In genomic region chr5:59655693-59656309, GRCh38 we compare ENCODE assay signal across 15 cellular contexts.
"Had no signal": no experiment of that assay in that cellular context is flagged by ENCODE, and none has a peak within 500 bp of the region (broad histone marks: within the 10 kb centered on the region; RNA-seq: fewer than 3 reads in every experiment).

No MANE protein-coding gene starts in this region.

- H3K9me3 ChIP-seq: esophagus squamous epithelium, ovary, sigmoid colon, transverse colon had no signal

- DNase-seq: activated CD4-positive, alpha-beta T cell treated with anti-CD3 and anti-CD28 coated beads, Interleukin-2, amount 10 ng/mL, durations not matched to agents 7 days and 5 days; activated CD4-positive, CD25-positive, alpha-beta regulatory T cell; activated naive CD4-positive, alpha-beta T cell; aorta; cortex of kidney; effector CD4-positive, alpha-beta T cell; esophagus squamous epithelium; glutamatergic neuron; hypothalamus; left ventricle myocardium superior; ovary; sigmoid colon; stimulated activated naive B cell treated with anti-CD40 and anti-IgM and Interleukin-4, amounts not matched to agents 10 μg/mL and 1 μg/mL and 100 μg/mL, for 72 hours; transverse colon had no signal

- ATAC-seq: left ventricle myocardium superior had no signal

- H3K4me3 ChIP-seq: esophagus squamous epithelium, neural progenitor cell, ovary, sigmoid colon, transverse colon had no signal

- H3K27me3 ChIP-seq: esophagus squamous epithelium, neural progenitor cell, ovary, sigmoid colon, transverse colon had no signal

- H3K4me2 ChIP-seq: neural progenitor cell had no signal

- H3K27ac ChIP-seq: esophagus squamous epithelium, neural progenitor cell, ovary, sigmoid colon, transverse colon had no signal

- H3K4me1 ChIP-seq: neural progenitor cell had no signal

- H2AFZ ChIP-seq: neural progenitor cell had no signal

- H3K36me3 ChIP-seq: esophagus squamous epithelium, neural progenitor cell, ovary, sigmoid colon, transverse colon had no signal

- H3K9ac ChIP-seq: neural progenitor cell had no signal
